ENCODE assay signal across 1 cellular context in the genomic region with DNA sequence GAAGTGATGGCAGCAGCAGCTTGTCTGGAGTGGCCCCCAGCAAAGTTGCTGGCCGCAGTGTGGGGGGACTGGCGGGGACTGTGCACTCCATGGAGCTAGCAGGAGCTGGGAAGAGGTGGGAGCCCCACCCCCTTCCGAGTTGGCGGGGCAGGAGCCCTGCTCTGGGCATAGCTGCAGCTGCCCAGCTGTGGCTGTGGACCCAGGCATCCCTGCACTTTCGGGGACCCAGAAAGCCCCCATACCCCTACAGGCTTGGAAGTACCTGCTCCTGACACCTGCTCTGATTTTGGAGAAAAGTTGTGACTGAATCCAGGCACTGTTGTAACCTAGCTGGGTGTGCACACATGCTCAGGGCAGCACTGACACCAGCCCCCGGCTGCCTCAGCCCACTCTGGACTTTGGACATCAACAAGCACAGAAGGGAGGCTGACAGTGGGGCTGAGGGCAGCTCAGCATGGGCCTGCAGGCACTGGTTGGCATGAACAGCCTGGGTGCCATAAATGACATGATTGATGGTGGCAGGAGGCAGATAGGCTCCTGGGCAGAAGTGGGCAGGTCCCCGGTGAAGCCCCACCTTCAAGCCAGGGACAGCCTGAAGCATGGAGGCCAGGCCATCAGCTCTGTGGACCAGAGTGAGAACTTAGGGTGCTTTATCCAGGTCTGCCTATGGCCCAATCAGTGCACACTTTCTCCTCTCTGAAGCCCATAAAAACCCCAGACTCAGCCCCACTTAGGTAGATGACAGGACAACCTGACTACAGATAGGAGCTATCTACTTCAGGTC.
TF ChIP-seq lines count a peak whose summit lies in the region.

No MANE protein-coding gene starts in this region.

TF ChIP-seq in K562, 482 proteins besides CTCF, POLR2A, EP300 and RAD21:
- TF ChIP-seq POLR2G (IDR thresholded peaks at IDR 0.05; ENCODE audit: low read depth, low read length) (peak; percentile 38), ATF7 (IDR thresholded peaks at IDR 0.05) (no peak), CBX3 (IDR thresholded peaks at IDR 0.05; ENCODE audit: borderline replicate concordance in 1 of 2, low read length in 2 of 2) (peak in 1 of 2 experiments; percentile 66; a peak in 1 of 3 replicates), RNF2 (IDR thresholded peaks at IDR 0.05) (no peak), ELF4 (CRISPR knock-in tag; IDR thresholded peaks at IDR 0.05) (no peak)
- TF ChIP-seq, protein P1, sequence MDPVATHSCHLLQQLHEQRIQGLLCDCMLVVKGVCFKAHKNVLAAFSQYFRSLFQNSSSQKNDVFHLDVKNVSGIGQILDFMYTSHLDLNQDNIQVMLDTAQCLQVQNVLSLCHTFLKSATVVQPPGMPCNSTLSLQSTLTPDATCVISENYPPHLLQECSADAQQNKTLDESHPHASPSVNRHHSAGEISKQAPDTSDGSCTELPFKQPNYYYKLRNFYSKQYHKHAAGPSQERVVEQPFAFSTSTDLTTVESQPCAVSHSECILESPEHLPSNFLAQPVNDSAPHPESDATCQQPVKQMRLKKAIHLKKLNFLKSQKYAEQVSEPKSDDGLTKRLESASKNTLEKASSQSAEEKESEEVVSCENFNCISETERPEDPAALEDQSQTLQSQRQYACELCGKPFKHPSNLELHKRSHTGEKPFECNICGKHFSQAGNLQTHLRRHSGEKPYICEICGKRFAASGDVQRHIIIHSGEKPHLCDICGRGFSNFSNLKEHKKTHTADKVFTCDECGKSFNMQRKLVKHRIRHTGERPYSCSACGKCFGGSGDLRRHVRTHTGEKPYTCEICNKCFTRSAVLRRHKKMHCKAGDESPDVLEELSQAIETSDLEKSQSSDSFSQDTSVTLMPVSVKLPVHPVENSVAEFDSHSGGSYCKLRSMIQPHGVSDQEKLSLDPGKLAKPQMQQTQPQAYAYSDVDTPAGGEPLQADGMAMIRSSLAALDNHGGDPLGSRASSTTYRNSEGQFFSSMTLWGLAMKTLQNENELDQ (CRISPR knock-in tag; IDR thresholded peaks at IDR 0.05; ENCODE audit: borderline replicate concordance), result no peak
- TF ChIP-seq, protein P2, sequence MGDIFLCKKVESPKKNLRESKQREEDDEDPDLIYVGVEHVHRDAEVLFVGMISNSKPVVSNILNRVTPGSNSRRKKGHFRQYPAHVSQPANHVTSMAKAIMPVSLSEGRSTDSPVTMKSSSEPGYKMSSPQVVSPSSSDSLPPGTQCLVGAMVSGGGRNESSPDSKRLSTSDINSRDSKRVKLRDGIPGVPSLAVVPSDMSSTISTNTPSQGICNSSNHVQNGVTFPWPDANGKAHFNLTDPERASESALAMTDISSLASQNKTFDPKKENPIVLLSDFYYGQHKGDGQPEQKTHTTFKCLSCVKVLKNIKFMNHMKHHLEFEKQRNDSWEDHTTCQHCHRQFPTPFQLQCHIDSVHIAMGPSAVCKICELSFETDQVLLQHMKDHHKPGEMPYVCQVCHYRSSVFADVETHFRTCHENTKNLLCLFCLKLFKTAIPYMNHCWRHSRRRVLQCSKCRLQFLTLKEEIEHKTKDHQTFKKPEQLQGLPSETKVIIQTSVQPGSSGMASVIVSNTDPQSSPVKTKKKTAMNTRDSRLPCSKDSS (IDR thresholded peaks at IDR 0.05; ENCODE audit: low read depth, partially characterized antibody), result peak; percentile 19
